Comparison of ENCODE assay signal across 14 cellular contexts in the genomic region with DNA sequence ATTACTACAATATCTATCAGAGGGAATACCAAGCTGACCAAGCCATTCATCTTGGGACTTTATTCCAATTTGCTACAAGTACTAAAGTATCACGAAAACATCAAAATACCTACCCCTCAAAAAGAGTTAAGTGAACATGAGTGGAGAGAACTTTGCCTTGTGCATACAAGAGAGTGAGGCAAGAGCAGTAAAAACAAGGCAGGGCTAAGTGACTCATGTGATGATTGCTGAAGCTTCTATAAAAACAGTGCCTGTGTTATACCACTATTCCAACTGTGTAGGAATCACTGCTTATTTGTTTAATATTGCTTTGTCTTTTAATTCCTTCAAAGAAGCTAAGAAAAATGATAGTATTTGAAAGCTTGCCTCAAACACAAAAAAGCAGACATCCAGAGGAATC.
A peak's percentile ranks its signal among the peaks of the same experiment; 100 is the strongest.
DNase-seq lines count a peak whose midpoint lies in the region; ATAC-seq, FAIRE-seq and TF ChIP-seq lines count a peak whose summit lies in the region.
"Had no signal": no experiment of that assay in that cellular context is flagged by ENCODE, and none has a peak within 500 bp of the region (broad histone marks: within the 10 kb centered on the region; RNA-seq: fewer than 3 reads in every experiment).

No MANE protein-coding gene starts in this region.

- CTCF ChIA-PET in RWPE1 (lab: Yijun Ruan, JAX), result interaction anchor here (1.1 kb wide), 1 partner anchor 556 kb away, joined by 3 read pairs; no protein-coding TSS in a partner anchor

- peak; percentile 84 for DNase-seq in COLO829 (ENCODE audit: low spot score)
- DNase-seq in RWPE1 (ENCODE audit: low spot score), result peak; percentile 21
- peak; percentile 84 for DNase-seq in fibroblast of peridontal ligament (ENCODE audit: extremely low read depth)
- no peak for DNase-seq in pancreas
- no peak for DNase-seq in body of pancreas
- no peak for DNase-seq in SKM-1 treated with dmso at 0.1 percent for 144 hours (lab: John Stamatoyannopoulos, UW; ENCODE audit: unreplicated experiment)
- no peak for DNase-seq in NCI-H146 (lab: John Stamatoyannopoulos, UW)
- DNase-seq: activated B cell treated with CpG ODN at 0.5 μM for 24 hours; activated T-cell treated with anti-CD3 and anti-CD28 coated beads, Interleukin-2, amount 50 U/mL, for 72 hours; H9; hippocampal formation; KG1 had no signal

- H3K4me3 ChIP-seq in pancreas, result no peak overlapping the region
- H3K4me3 ChIP-seq in body of pancreas, result no peak overlapping the region
- H3K4me3 ChIP-seq: skin epidermis had no signal

- H3K9me3 ChIP-seq in pancreas, result no peaks in the 10 kb centered on the region
- no peaks in the 10 kb centered on the region for H3K9me3 ChIP-seq in body of pancreas

- peak; percentile 39 for FAIRE-seq in pancreas (lab: Jason Lieb, UNC)

- H3K4me1 ChIP-seq in pancreas, result no peaks in the 10 kb centered on the region
- H3K4me1 ChIP-seq in body of pancreas, result no peaks in the 10 kb centered on the region

- intact Hi-C loops in pancreas (cut with DNase I), result no loop called here
- intact Hi-C loops in body of pancreas (cut with DNase I), result no loop called here

- no peaks in the 10 kb centered on the region for H3K27me3 ChIP-seq in pancreas
- no peaks in the 10 kb centered on the region for H3K27me3 ChIP-seq in body of pancreas

- 90 to 96% methylated on average over 1 of the region's 1 CpG for whole genome bisulfite sequencing in pancreas, 2 donors
- 93 to 100% methylated on average over 1 of the region's 1 CpG for WGBS in body of pancreas, 2 donors

- TF ChIP-seq POLR2A in body of pancreas (IDR thresholded peaks at IDR 0.05), result no peak

- ATAC-seq in pancreas (peak in 2 of 4 donors; percentile 43 to 55), body of pancreas (no peak), GM19452 (IDR thresholded peaks at IDR 0.05; ENCODE audit: unreplicated experiment) (no peak)
- ATAC-seq: activated T-cell treated with anti-CD3 and anti-CD28 coated beads, Interleukin-2, amount 50 U/mL, for 72 hours had no signal

- no peak overlapping the region for H3K27ac ChIP-seq in RWPE1
- H3K27ac ChIP-seq in pancreas, result no peak overlapping the region
- no peak overlapping the region for H3K27ac ChIP-seq in body of pancreas
- H3K27ac ChIP-seq: skin epidermis had no signal

- POLR2A ChIA-PET in RWPE1 (lab: Yijun Ruan, JAX; ENCODE audit: low non-redundant PET), result no interaction called here

- H3K36me3 ChIP-seq in pancreas, result peaks cover 0 to 13% (median 7%) of the 10 kb centered on the region in 3 donors
- H3K36me3 ChIP-seq in body of pancreas (replicated peaks in 1 of 2; ENCODE audit: insufficient read depth in 1 of 2, low read depth in 2 of 2), result peaks cover 5 to 12% of the 10 kb centered on the region in 2 donors

- TF ChIP-seq CTCF in RWPE1 (conservative IDR thresholded peaks at IDR 0.05; ENCODE audit: low read depth) (no peak), pancreas (IDR thresholded peaks at IDR 0.05) (no peak), body of pancreas (IDR thresholded peaks at IDR 0.05) (no peak)

Comparison
In these comparisons a context has a peak if more than half of its experiments do, and no peak if none do; other contexts are left out.
1. DNase-seq: peak in COLO829 (single experiment), RWPE1 (single experiment) and fibroblast of peridontal ligament (single experiment); none in pancreas (0 of 6), body of pancreas (0 of 4), SKM-1 treated with dmso at 0.1 percent for 144 hours (single experiment) and NCI-H146 (single experiment).